In the genomic region with DNA sequence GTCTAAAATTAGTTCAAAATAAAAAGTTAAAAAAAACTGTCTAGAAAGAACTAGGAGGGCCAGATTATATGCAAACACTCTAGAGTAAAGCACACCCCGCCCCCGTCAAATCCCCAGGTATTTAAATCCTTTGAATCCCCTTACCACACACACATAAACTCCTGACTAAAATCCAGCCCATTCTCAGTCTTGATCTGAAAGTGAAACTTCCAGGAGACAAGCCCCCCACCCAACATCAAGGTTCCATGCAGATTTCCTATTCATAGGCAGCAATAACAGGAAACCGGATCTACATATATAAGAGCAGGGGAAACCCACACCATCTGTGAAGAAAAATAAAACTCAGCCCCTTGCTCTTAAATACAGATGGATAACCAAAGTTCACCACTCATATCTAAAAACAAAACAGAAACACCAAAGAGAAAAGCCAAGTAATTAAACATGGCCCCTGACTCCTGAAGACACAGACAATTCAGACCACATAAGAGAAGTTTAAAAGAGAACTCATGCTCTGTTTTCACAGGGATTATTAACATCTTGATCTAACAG, we compare ENCODE assay signal across 9 cellular contexts. TPM values are rescaled to one million over a fixed set of nuclear protein-coding genes. Genes with fewer than 3 reads are reported as not detected.
DNase-seq lines count a peak whose midpoint lies in the region; ATAC-seq and TF ChIP-seq lines count a peak whose summit lies in the region.
"Had no signal": no experiment of that assay in that cellular context is flagged by ENCODE, and none has a peak within 500 bp of the region (broad histone marks: within the 10 kb centered on the region; RNA-seq: fewer than 3 reads in every experiment).

No MANE protein-coding gene starts in this region.

- H3K27me3 ChIP-seq in transverse colon = no peaks in the 10 kb centered on the region

- H3K9me3 ChIP-seq in transverse colon = no peaks in the 10 kb centered on the region

- H3K4me1 Mint-ChIP-seq in T-cell (peaks cover 35 to 53% (median 50%) of the 10 kb centered on the region in 3 donors), natural killer cell (peaks cover 13% of the 10 kb centered on the region in 2 donors), osteocyte (ENCODE audit: unreplicated experiment) (peaks cover 19% of the 10 kb centered on the region)

- peak overlapping the region; percentile 94 to 95 for H3K27ac Mint-ChIP-seq in T-cell
- H3K27ac Mint-ChIP-seq in natural killer cell = peak overlapping the region; percentile 59 to 81
- no peak overlapping the region for H3K27ac Mint-ChIP-seq in osteocyte (ENCODE audit: unreplicated experiment)
- H3K27ac Mint-ChIP-seq: HFFc6 had no signal

- POLR2A ChIA-PET in T-cell (lab: Charles Lee) = interaction anchor here in 1 of 2 donors (0.5 kb wide), 1 partner anchor 142 kb away, joined by 4 read pairs; no protein-coding TSS in a partner anchor

- TF ChIP-seq POLR2A in transverse colon (IDR thresholded peaks at IDR 0.05) = no peak

- no peak overlapping the region for H3K27ac ChIP-seq in transverse colon

- H3K4me3 Mint-ChIP-seq in T-cell (peak overlapping the region; percentile 59 to 66 (median 64)), natural killer cell (peak overlapping the region; percentile 4), osteocyte (ENCODE audit: unreplicated experiment) (no peak overlapping the region)
- H3K4me3 Mint-ChIP-seq: HFFc6 had no signal

- H3K9me3 Mint-ChIP-seq in T-cell (no peaks in the 10 kb centered on the region), natural killer cell (no peaks in the 10 kb centered on the region), osteocyte (ENCODE audit: unreplicated experiment) (no peaks in the 10 kb centered on the region)
- H3K9me3 Mint-ChIP-seq: HFFc6 had no signal

- TF ChIP-seq CTCF in natural killer cell (IDR thresholded peaks at IDR 0.05) (no peak), osteocyte (IDR thresholded peaks at IDR 0.05) (no peak), transverse colon (IDR thresholded peaks at IDR 0.05) (no peak)

- peak in 30 of 34 experiments; percentile 6 to 61 (median 38) for DNase-seq in T-cell
- DNase-seq in natural killer cell = no peak
- DNase-seq in NCI-H2081 treated with DMSO at 0.1 percent for 48 hours (lab: John Stamatoyannopoulos, UW) = no peak
- DNase-seq in NCI-H226 = no peak
- no peak for DNase-seq in osteocyte (ENCODE audit: extremely low spot score, unreplicated experiment)
- no peak for DNase-seq in transverse colon
- DNase-seq: HFFc6 had no signal

- in situ Hi-C loops in transverse colon (cut with MboI; ENCODE audit: low pct_ligation_motif_present in 1 of 4, low pct_unique_long_range_greater_than_20kb in 1 of 4, low sequenced_read_pairs in 3 of 4) = no loop called here

- CTCF ChIA-PET in T-cell (lab: Charles Lee) = no interaction called here

- intact Hi-C loops in natural killer cell (cut with micrococcal nuclease) = no loop called here
- intact Hi-C loops in transverse colon (cut with DNase I; ENCODE audit: low total_unique reads) = no loop called here

- H3K36me3 Mint-ChIP-seq in T-cell (no peaks in the 10 kb centered on the region), natural killer cell (no peaks in the 10 kb centered on the region), osteocyte (ENCODE audit: unreplicated experiment) (peaks cover 2% of the 10 kb centered on the region)

- ATAC-seq in GM18873 (IDR thresholded peaks at IDR 0.05; ENCODE audit: low FRiP score, unreplicated experiment) (peak; percentile 95), HG02763 (IDR thresholded peaks at IDR 0.05; ENCODE audit: unreplicated experiment) (peak; percentile 85), T-cell (replicated peaks in 1 of 4) (peak; percentile 85 to 97 (median 89)), natural killer cell (peak; percentile 54 to 70 (median 57))

- peaks cover 0 to 5% (median 0%) of the 10 kb centered on the region in 4 donors for H3K4me1 ChIP-seq in transverse colon

- no peak for TF ChIP-seq EP300 in transverse colon (IDR thresholded peaks at IDR 0.05; ENCODE audit: low read depth)

- WGBS in transverse colon (ENCODE audit: low coverage in 1 of 2), 2 donors = 70 to 88% methylated on average over 3 of the region's 3 CpGs

- no peaks in the 10 kb centered on the region for H3K36me3 ChIP-seq in transverse colon

- H3K4me3 ChIP-seq in transverse colon = no peak overlapping the region

- H3K27me3 Mint-ChIP-seq in T-cell = no peaks in the 10 kb centered on the region
- peaks cover 0 to 2% of the 10 kb centered on the region in 2 donors for H3K27me3 Mint-ChIP-seq in natural killer cell (ENCODE audit: low read depth in 2 of 2)
- no peaks in the 10 kb centered on the region for H3K27me3 Mint-ChIP-seq in osteocyte (ENCODE audit: unreplicated experiment)

RNA-seq across cellular contexts. Expression of a gene that starts 42.3 kb away (rescaled TPM):
- total RNA-seq in T-cell = 1 to 10 TPM; 5.6 to 9.9 (median 7.6) TPM
- 10 to 100 TPM in 1 of 3 donors, 1 to 10 TPM in 2; 6.8 to 11.2 (median 8.9) TPM for total RNA-seq in natural killer cell
- 33.5 and 34.5 TPM in 2 replicates for total RNA-seq in osteocyte
- 10 to 100 TPM; 20.3 to 29.6 (median 23.0) TPM for total RNA-seq in transverse colon

Comparison
In these comparisons a context has a peak if more than half of its experiments do, and no peak if none do; other contexts are left out.
1. DNase-seq: peak in T-cell (30 of 34); none in natural killer cell (single experiment), NCI-H2081 treated with DMSO at 0.1 percent for 48 hours (single experiment), NCI-H226 (single experiment), osteocyte (single experiment) and transverse colon (single experiment).
2. Peak in every context shown above with its lines, with median percentiles within 50 percentile points of each other: ATAC-seq.